ENCODE assay signal across 21 cellular contexts in genomic region chr1:218739426-218739825, GRCh38.
DNase-seq lines count a peak whose midpoint lies in the region; TF ChIP-seq lines count a peak whose summit lies in the region.
"Had no signal": no experiment of that assay in that cellular context is flagged by ENCODE, and none has a peak within 500 bp of the region (broad histone marks: within the 10 kb centered on the region; RNA-seq: fewer than 3 reads in every experiment).

No MANE protein-coding gene starts in this region.

- H4K5ac ChIP-seq in H9 (ENCODE audit: insufficient read length, low read depth, low read length), result no peak overlapping the region

- peaks cover 0 to 7% (median 4%) of the 10 kb centered on the region in 3 experiments; a peak in 4 of 7 replicates for H3K36me3 Mint-ChIP-seq in H9 (ENCODE audit: insufficient read depth in 1 of 3, low read depth in 3 of 3)
- H3K36me3 Mint-ChIP-seq: memory B cell had no signal

- no peaks in the 10 kb centered on the region for H3K27me3 ChIP-seq in suprapubic skin
- H3K27me3 ChIP-seq in H9 (ENCODE audit: insufficient read depth, low read length), result no peaks in the 10 kb centered on the region
- H3K27me3 ChIP-seq: esophagus muscularis mucosa, neutrophil, spleen had no signal

- H3K36me3 ChIP-seq in suprapubic skin, result no peaks in the 10 kb centered on the region
- H3K36me3 ChIP-seq: esophagus muscularis mucosa, neutrophil, spleen had no signal

- H3K4me3 Mint-ChIP-seq in H9, result no peak overlapping the region
- H3K4me3 Mint-ChIP-seq: activated naive CD8-positive, alpha-beta T cell treated with anti-CD3 and anti-CD28 coated beads, Interleukin-2, amount 50 U/mL, for 24 hours; activated T-cell treated with anti-CD3 and anti-CD28 coated beads, Interleukin-2, amount 50 U/mL, for 24 hours; dendritic cell treated with granulocyte-macrophage colony-stimulating factor and Interleukin-4, amounts not matched to agents 40 ng/mL and 50 ng/mL, for 4 days; GM23338; memory B cell; stimulated activated naive CD8-positive, alpha-beta T cell treated with anti-CD3 and anti-CD28 coated beads, Interleukin-15, amount 100 ng/mL, for 72 hours had no signal

- H3K9me3 ChIP-seq in suprapubic skin, result no peaks in the 10 kb centered on the region
- H3K9me3 ChIP-seq in H9 (ENCODE audit: control insufficient read depth, low read depth, low read length), result no peaks in the 10 kb centered on the region
- H3K9me3 ChIP-seq: esophagus muscularis mucosa, neutrophil had no signal

- H3K4me1 ChIP-seq in suprapubic skin (peaks cover 3% of the 10 kb centered on the region), H9 (ENCODE audit: insufficient read depth, low read length) (no peaks in the 10 kb centered on the region)
- H3K4me1 ChIP-seq: spleen had no signal

- H2AK5ac ChIP-seq in H9 (ENCODE audit: insufficient read length, low read length), result no peak overlapping the region

- H4K20me1 ChIP-seq in H9 (ENCODE audit: control insufficient read depth, insufficient read depth, insufficient read length), result no peaks in the 10 kb centered on the region

- TF ChIP-seq POLR2A in suprapubic skin (IDR thresholded peaks at IDR 0.05), result no peak

- no peak for TF ChIP-seq CTCF in suprapubic skin (IDR thresholded peaks at IDR 0.05)
- no peak for TF ChIP-seq CTCF in H9 (conservative IDR thresholded peaks at IDR 0.05)

- H3K79me1 ChIP-seq in H9 (ENCODE audit: insufficient read depth, low read depth, low read length, poor library complexity, severe bottlenecking), result no peaks in the 10 kb centered on the region

- H2BK120ac ChIP-seq in H9 (ENCODE audit: low read depth, low read length, poor library complexity, severe bottlenecking), result no peak overlapping the region

- H3K23ac ChIP-seq in H9 (ENCODE audit: insufficient read length, low read depth, low read length), result no peak overlapping the region

- no peak overlapping the region for H2BK12ac ChIP-seq in H9 (ENCODE audit: insufficient read length, low read depth, low read length)

- H2BK5ac ChIP-seq in H9 (ENCODE audit: insufficient read length, low read length), result no peak overlapping the region

- H3K56ac ChIP-seq in H9 (ENCODE audit: insufficient read length, low read depth, low read length), result no peak overlapping the region

- no peak overlapping the region for H2BK20ac ChIP-seq in H9 (ENCODE audit: low read depth, low read length, poor library complexity, severe bottlenecking)

- H3T11ph ChIP-seq in H9 (ENCODE audit: low read length), result no peak overlapping the region

- no peak overlapping the region for H4K91ac ChIP-seq in H9 (ENCODE audit: insufficient read length, low read depth, low read length)

- no peak overlapping the region; a peak in 1 of 7 replicates for H3K27ac Mint-ChIP-seq in H9
- H3K27ac Mint-ChIP-seq: activated naive CD8-positive, alpha-beta T cell treated with anti-CD3 and anti-CD28 coated beads, Interleukin-2, amount 50 U/mL, for 24 hours; activated T-cell treated with anti-CD3 and anti-CD28 coated beads, Interleukin-2, amount 50 U/mL, for 24 hours; dendritic cell treated with granulocyte-macrophage colony-stimulating factor and Interleukin-4, amounts not matched to agents 40 ng/mL and 50 ng/mL, for 4 days; GM23338; memory B cell; stimulated activated naive CD8-positive, alpha-beta T cell treated with anti-CD3 and anti-CD28 coated beads, Interleukin-15, amount 100 ng/mL, for 72 hours had no signal

- H3K14ac ChIP-seq in H9 (ENCODE audit: insufficient read depth, low read length), result no peak overlapping the region

- 0 out of 4 replicates have a peak, but pooled peaks cover 0 to 2% of the 10 kb centered on the region in 2 experiments for H3K4me1 Mint-ChIP-seq in H9
- H3K4me1 Mint-ChIP-seq: activated naive CD8-positive, alpha-beta T cell treated with anti-CD3 and anti-CD28 coated beads, Interleukin-2, amount 50 U/mL, for 24 hours; GM23338; memory B cell; stimulated activated naive CD8-positive, alpha-beta T cell treated with anti-CD3 and anti-CD28 coated beads, Interleukin-15, amount 100 ng/mL, for 72 hours had no signal

- H3K9ac ChIP-seq in H9 (ENCODE audit: extremely low read depth, insufficient read length, low read length), result no peak overlapping the region

- no peaks in the 10 kb centered on the region for H3K27me3 Mint-ChIP-seq in H9 (ENCODE audit: low read depth)
- H3K27me3 Mint-ChIP-seq: activated T-cell treated with anti-CD3 and anti-CD28 coated beads, Interleukin-2, amount 50 U/mL, for 24 hours; dendritic cell treated with granulocyte-macrophage colony-stimulating factor and Interleukin-4, amounts not matched to agents 40 ng/mL and 50 ng/mL, for 4 days; memory B cell; stimulated activated naive CD8-positive, alpha-beta T cell treated with anti-CD3 and anti-CD28 coated beads, Interleukin-15, amount 100 ng/mL, for 72 hours had no signal

- WGBS in suprapubic skin, result 26% methylated on average over 4 of the region's 4 CpGs
- no CpG with 5 or more reads among the region's 4 CpGs for WGBS in H9 (ENCODE audit: extremely low coverage, insufficient read length, low lambda C conversion rate)

- H2AFZ ChIP-seq in H9 (ENCODE audit: low read length), result no peak overlapping the region
- H2AFZ ChIP-seq: GM23338 had no signal

- no peak overlapping the region for H4K8ac ChIP-seq in H9 (replicated peaks; ENCODE audit: insufficient read length, low read depth, low read length)

- H3K18ac ChIP-seq in H9 (ENCODE audit: insufficient read length, low read depth, low read length), result no peak overlapping the region

- TF ChIP-seq EP300 in suprapubic skin (IDR thresholded peaks at IDR 0.05), result no peak

- H3K79me2 ChIP-seq in H9 (ENCODE audit: insufficient read depth, low read length), result no peaks in the 10 kb centered on the region

- no peaks in the 10 kb centered on the region for H3K23me2 ChIP-seq in H9 (ENCODE audit: insufficient read length, low read depth, low read length, poor library complexity, severe bottlenecking)

- H2BK15ac ChIP-seq in H9 (ENCODE audit: low read depth, low read length), result no peak overlapping the region

- H3K27ac ChIP-seq in suprapubic skin (no peak overlapping the region), H9 (ENCODE audit: insufficient read length, low read depth, low read length) (no peak overlapping the region)
- H3K27ac ChIP-seq: C4-2B, esophagus muscularis mucosa, neutrophil, spleen had no signal

- H3K9me3 Mint-ChIP-seq in H9, result peaks cover 5% of the 10 kb centered on the region in 2 experiments
- H3K9me3 Mint-ChIP-seq: memory B cell had no signal

- no peak overlapping the region for H3K4ac ChIP-seq in H9 (ENCODE audit: low read depth, low read length)

- no peak overlapping the region for H3K4me2 ChIP-seq in H9 (ENCODE audit: insufficient read depth, insufficient read length, low read length)
- H3K4me2 ChIP-seq: GM23338 had no signal

- no peak overlapping the region for H3K4me3 ChIP-seq in suprapubic skin
- H3K4me3 ChIP-seq: esophagus muscularis mucosa, GM23338, spleen had no signal

- DNase-seq in NCI-H69 (lab: John Stamatoyannopoulos, UW), result peak; percentile 59
- peak; percentile 70 for DNase-seq in dedifferentiated amniotic fluid mesenchymal stem cell (ENCODE audit: extremely low spot score)
- peak; percentile 87 for DNase-seq in iris pigment epithelial cell (ENCODE audit: low read depth)
- DNase-seq in suprapubic skin (ENCODE audit: low spot score in 2 of 2), result peak; percentile 82
- DNase-seq in midbrain (lab: John Stamatoyannopoulos, UW), result no peak
- DNase-seq in stimulated activated CD4-positive, alpha-beta T cell treated with anti-CD3 and anti-CD28 coated beads, Interleukin-15, amount 100 ng/mL, for 24 hours, result no peak
- no peak for DNase-seq in activated CD8-positive, alpha-beta memory T cell treated with anti-CD3 and anti-CD28 coated beads, Interleukin-2, amount 50 U/mL, for 4 hours
- no peak for DNase-seq in H9
- DNase-seq: activated CD4-positive, alpha-beta T cell treated with anti-CD3 and anti-CD28 coated beads for 48 hours; activated naive CD8-positive, alpha-beta T cell treated with anti-CD3 and anti-CD28 coated beads, Interleukin-2, amount 50 U/mL, for 24 hours; activated T-cell treated with anti-CD3 and anti-CD28 coated beads, Interleukin-2, amount 50 U/mL, for 24 hours; DMS79 treated with DMSO at 0.1 percent for 48 hours; spleen; stimulated activated naive CD8-positive, alpha-beta T cell treated with anti-CD3 and anti-CD28 coated beads, Interleukin-15, amount 100 ng/mL, for 72 hours; T1000 had no signal

Comparison
In these comparisons a context has a peak if more than half of its experiments do, and no peak if none do; other contexts are left out.
1. DNase-seq: peak in NCI-H69 (single experiment), dedifferentiated amniotic fluid mesenchymal stem cell (single experiment), iris pigment epithelial cell (single experiment) and suprapubic skin (2 of 2); none in midbrain (single experiment), stimulated activated CD4-positive, alpha-beta T cell treated with anti-CD3 and anti-CD28 coated beads, Interleukin-15, amount 100 ng/mL, for 24 hours (single experiment), activated CD8-positive, alpha-beta memory T cell treated with anti-CD3 and anti-CD28 coated beads, Interleukin-2, amount 50 U/mL, for 4 hours (single experiment) and H9 (single experiment).